16 cellular contexts compared by ENCODE assay signal in the genomic region with DNA sequence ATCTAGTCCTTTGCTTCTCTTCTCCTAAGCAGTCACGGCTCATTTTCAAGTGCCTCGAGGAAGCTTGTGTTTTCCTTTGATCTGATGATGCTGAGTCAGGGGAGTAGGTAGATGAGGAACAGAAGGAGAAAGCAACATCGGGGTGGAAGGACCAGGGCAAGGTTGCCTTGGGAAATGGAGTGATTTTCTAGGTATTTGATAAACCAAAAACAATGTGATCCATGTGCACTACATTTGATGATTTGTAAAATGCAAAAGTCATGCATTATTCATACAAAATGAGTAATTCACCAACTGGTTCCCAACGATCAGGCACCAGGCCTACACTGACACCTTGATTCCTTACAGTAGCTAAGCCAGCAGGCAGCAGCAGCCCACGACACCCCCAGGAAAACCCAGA.
DNase-seq lines count a peak whose midpoint lies in the region; ATAC-seq and TF ChIP-seq lines count a peak whose summit lies in the region.
"Had no signal": no experiment of that assay in that cellular context is flagged by ENCODE, and none has a peak within 500 bp of the region (broad histone marks: within the 10 kb centered on the region; RNA-seq: fewer than 3 reads in every experiment).

No MANE protein-coding gene starts in this region.

- peak; percentile 64 for DNase-seq in GM23248
- peak; percentile 20 for DNase-seq in PC-3
- DNase-seq in foreskin keratinocyte, result no peak
- DNase-seq in UCSD-AML1 (lab: John Stamatoyannopoulos, UW; ENCODE audit: unreplicated experiment), result no peak
- no peak for DNase-seq in erythroblast (lab: John Stamatoyannopoulos, UW)
- no peak for DNase-seq in SIG-M5 (lab: John Stamatoyannopoulos, UW)
- DNase-seq: effector CD8-positive, alpha-beta T cell; KG1; kidney glomerular epithelial cell; NCI-H446 treated with DMSO at 0.1 percent for 48 hours; stimulated activated CD4-positive, alpha-beta T cell treated with anti-CD3 and anti-CD28 coated beads, Interleukin-2, amount 100 ng/mL, for 48 hours had no signal

- TF ChIP-seq CTCF in PC-3 (conservative IDR thresholded peaks at IDR 0.05; ENCODE audit: low read depth, low read length), result no peak
- peak; percentile 35 for TF ChIP-seq CTCF in foreskin keratinocyte (conservative IDR thresholded peaks at IDR 0.05)

- H3K79me2 ChIP-seq in GM23248 (ENCODE audit: insufficient read depth), result no peaks in the 10 kb centered on the region
- no peaks in the 10 kb centered on the region for H3K79me2 ChIP-seq in PC-3 (ENCODE audit: low read length)
- H3K79me2 ChIP-seq: hepatocyte had no signal

- ATAC-seq in PC-3 (no peak), foreskin keratinocyte (peak; percentile 51), GM18511 (IDR thresholded peaks at IDR 0.05; ENCODE audit: unreplicated experiment) (no peak)

- H3K4me3 ChIP-seq in BLaER1 treated with 17β-estradiol and CSF1 and Interleukin-3, amounts not matched to agents 10 nM and 100 nM, result no peak overlapping the region
- H3K4me3 ChIP-seq in GM23248, result no peak overlapping the region
- no peak overlapping the region for H3K4me3 ChIP-seq in PC-3 (ENCODE audit: low read length)
- H3K4me3 ChIP-seq: hepatocyte, SJSA1 had no signal

- TF ChIP-seq POLR2A in erythroblast (IDR thresholded peaks at IDR 0.05; ENCODE audit: low read length), result no peak

- H3K27me3 ChIP-seq in BLaER1 treated with 17β-estradiol and CSF1 and Interleukin-3, amounts not matched to agents 10 nM and 100 nM, result no peaks in the 10 kb centered on the region
- H3K27me3 ChIP-seq in GM23248 (replicated peaks; ENCODE audit: insufficient read depth) (no peaks in the 10 kb centered on the region), PC-3 (ENCODE audit: low read length) (no peaks in the 10 kb centered on the region), foreskin keratinocyte (peaks cover 8% of the 10 kb centered on the region)
- H3K27me3 ChIP-seq: hepatocyte, SJSA1 had no signal

- H3F3A ChIP-seq in GM23248 (ENCODE audit: insufficient read depth) (peaks cover 13% of the 10 kb centered on the region; the same call in 1 of the 2 replicates), PC-3 (ENCODE audit: low read length, unreplicated experiment) (no peaks in the 10 kb centered on the region)

- H3K4me2 ChIP-seq in BLaER1 treated with 17β-estradiol and CSF1 and Interleukin-3, amounts not matched to agents 10 nM and 100 nM, result peak overlapping the region; percentile 53 to 87 (median 71)
- H3K4me2 ChIP-seq in GM23248 (ENCODE audit: unreplicated experiment) (peak overlapping the region; percentile 10), PC-3 (ENCODE audit: low read length) (no peak overlapping the region)
- H3K4me2 ChIP-seq: hepatocyte had no signal

- no peaks in the 10 kb centered on the region for H3K36me3 ChIP-seq in BLaER1 treated with 17β-estradiol and CSF1 and Interleukin-3, amounts not matched to agents 10 nM and 100 nM
- no peaks in the 10 kb centered on the region for H3K36me3 ChIP-seq in GM23248 (ENCODE audit: low read depth)
- H3K36me3 ChIP-seq in PC-3 (ENCODE audit: low read depth, low read length), result no peaks in the 10 kb centered on the region
- H3K36me3 ChIP-seq: SJSA1 had no signal

- H3K9me3 ChIP-seq in BLaER1 treated with 17β-estradiol and CSF1 and Interleukin-3, amounts not matched to agents 10 nM and 100 nM (replicated peaks in 1 of 11), result peaks cover 0 to 23% (median 3%) of the 10 kb centered on the region in 11 experiments; a peak in 5 of 22 replicates
- H3K9me3 ChIP-seq in GM23248 (ENCODE audit: low read depth), result no peaks in the 10 kb centered on the region
- no peaks in the 10 kb centered on the region for H3K9me3 ChIP-seq in PC-3 (ENCODE audit: low read length)
- H3K9me3 ChIP-seq: SJSA1 had no signal

- WGBS in GM23248 (ENCODE audit: low coverage in 1 of 2, low lambda C conversion rate in 2 of 2, missing lambda C conversion rate in 2 of 2), 2 experiments, result 24 to 25% methylated on average over 5 of the region's 5 CpGs

- no TSS peak for BruUV-seq in PC-3 (replicated peaks; lab: Mats Ljungman, UMichigan)

- H3K9me2 ChIP-seq in GM23248 (ENCODE audit: insufficient read depth) (no peaks in the 10 kb centered on the region), PC-3 (replicated peaks; ENCODE audit: low read length) (no peaks in the 10 kb centered on the region)

- CTCF ChIA-PET in PC-3 (lab: Charles Lee), result interaction anchor here (0.6 kb wide), 1 partner anchor 221 kb away, joined by 4 read pairs; no protein-coding TSS in a partner anchor

- H3K4me1 ChIP-seq in BLaER1 treated with 17β-estradiol and CSF1 and Interleukin-3, amounts not matched to agents 10 nM and 100 nM, result peaks cover 54 to 63% (median 59%) of the 10 kb centered on the region in 10 experiments
- H3K4me1 ChIP-seq in GM23248 (ENCODE audit: insufficient read depth) (peaks cover 11% of the 10 kb centered on the region), PC-3 (ENCODE audit: insufficient read depth, low read length) (peaks cover 9% of the 10 kb centered on the region), foreskin keratinocyte (no peaks in the 10 kb centered on the region)

- no peaks in the 10 kb centered on the region for H4K20me1 ChIP-seq in BLaER1 treated with 17β-estradiol and CSF1 and Interleukin-3, amounts not matched to agents 10 nM and 100 nM
- H4K20me1 ChIP-seq in GM23248 (ENCODE audit: insufficient read depth) (no peaks in the 10 kb centered on the region), PC-3 (ENCODE audit: low read length) (no peaks in the 10 kb centered on the region)

- POLR2A ChIA-PET in PC-3 (lab: Charles Lee; ENCODE audit: unreplicated experiment), result no interaction called here

- in situ Hi-C loops in GM23248 (cut with MboI), result loop anchor here (25.0 kb wide), 1 partner anchor 566 kb away; a partner anchor contains a TSS

- peak overlapping the region; percentile 20 to 87 (median 82); a peak in 20 of 22 replicates for H3K27ac ChIP-seq in BLaER1 treated with 17β-estradiol and CSF1 and Interleukin-3, amounts not matched to agents 10 nM and 100 nM
- no peak overlapping the region for H3K27ac ChIP-seq in GM23248
- H3K27ac ChIP-seq in PC-3 (ENCODE audit: low read length), result no peak overlapping the region
- H3K27ac ChIP-seq in foreskin keratinocyte, result no peak overlapping the region
- H3K27ac ChIP-seq: hepatocyte, HL-60, SJSA1 had no signal

- intact Hi-C loops in PC-3 (cut with micrococcal nuclease), result no loop called here

- H2AFZ ChIP-seq in GM23248 (no peak overlapping the region), PC-3 (ENCODE audit: low read length) (peak overlapping the region; percentile 7; the same call in 1 of the 2 replicates)
- H2AFZ ChIP-seq: hepatocyte had no signal

- peak overlapping the region in 9 of 11 experiments; percentile 45 to 75 (median 68); a peak in 17 of 22 replicates for H3K9ac ChIP-seq in BLaER1 treated with 17β-estradiol and CSF1 and Interleukin-3, amounts not matched to agents 10 nM and 100 nM
- H3K9ac ChIP-seq in GM23248 (no peak overlapping the region), PC-3 (ENCODE audit: low read length) (no peak overlapping the region)

Comparison
In these comparisons a context has a peak if more than half of its experiments do, and no peak if none do; other contexts are left out.
1. H3K27ac ChIP-seq: peak in BLaER1 treated with 17β-estradiol and CSF1 and Interleukin-3, amounts not matched to agents 10 nM and 100 nM (11 of 11); none in GM23248 (single experiment), PC-3 (single experiment) and foreskin keratinocyte (single experiment).
2. H3K9ac ChIP-seq: peak in BLaER1 treated with 17β-estradiol and CSF1 and Interleukin-3, amounts not matched to agents 10 nM and 100 nM (9 of 11); none in GM23248 (single experiment) and PC-3 (single experiment).
3. DNase-seq: peak in GM23248 (single experiment) and PC-3 (single experiment); none in foreskin keratinocyte (0 of 2), UCSD-AML1 (single experiment), erythroblast (0 of 2) and SIG-M5 (single experiment).